23 cellular contexts compared by ENCODE assay signal in genomic region chr11:77510095-77510494, GRCh38.
"Had no signal": no experiment of that assay in that cellular context is flagged by ENCODE, and none has a peak within 500 bp of the region (broad histone marks: within the 10 kb centered on the region; RNA-seq: fewer than 3 reads in every experiment).

No MANE protein-coding gene starts in this region.

- H3K27ac Mint-ChIP-seq: activated B cell treated with CpG ODN at 0.5 μM for 24 hours; activated CD4-positive, alpha-beta T cell treated with anti-CD3 and anti-CD28 coated beads for 36 hours; activated naive CD8-positive, alpha-beta T cell; activated T-cell treated with anti-CD3 and anti-CD28 coated beads, Interleukin-2, amount 50 U/mL, for 24 hours; activated T-helper 17 cell treated with anti-CD3 and anti-CD28 coated beads, Interleukin-2, amount 50 U/mL, for 72 hours; natural killer cell treated with Interleukin-12 subunit alpha and Interleukin-12 subunit beta and Interleukin-15 and Interleukin-18, amount 100 ng/mL, for 72 hours; progenitor cell of endocrine pancreas had no signal

- H3K9me3 Mint-ChIP-seq: activated T-cell treated with anti-CD3 and anti-CD28 coated beads, Interleukin-2, amount 50 U/mL, for 24 hours; activated T-helper 17 cell treated with anti-CD3 and anti-CD28 coated beads, Interleukin-2, amount 50 U/mL, for 72 hours; natural killer cell treated with Interleukin-12 subunit alpha and Interleukin-12 subunit beta and Interleukin-15 and Interleukin-18, amount 100 ng/mL, for 72 hours had no signal

- H3K4me1 Mint-ChIP-seq: activated B cell treated with CpG ODN at 0.5 μM for 24 hours; activated CD4-positive, alpha-beta T cell treated with anti-CD3 and anti-CD28 coated beads for 36 hours; activated T-helper 17 cell treated with anti-CD3 and anti-CD28 coated beads, Interleukin-2, amount 50 U/mL, for 72 hours had no signal

- H3K4me3 Mint-ChIP-seq: activated B cell treated with CpG ODN at 0.5 μM for 24 hours; activated CD4-positive, alpha-beta T cell treated with anti-CD3 and anti-CD28 coated beads for 36 hours; activated naive CD8-positive, alpha-beta T cell; activated T-cell treated with anti-CD3 and anti-CD28 coated beads, Interleukin-2, amount 50 U/mL, for 24 hours; activated T-helper 17 cell treated with anti-CD3 and anti-CD28 coated beads, Interleukin-2, amount 50 U/mL, for 72 hours; natural killer cell treated with Interleukin-12 subunit alpha and Interleukin-12 subunit beta and Interleukin-15 and Interleukin-18, amount 100 ng/mL, for 72 hours had no signal

- DNase-seq: activated B cell treated with CpG ODN at 0.5 μM for 24 hours; activated CD4-positive, alpha-beta T cell treated with anti-CD3 and anti-CD28 coated beads for 36 hours; activated CD4-positive, alpha-beta T cell treated with anti-CD3 and anti-CD28 coated beads, Interleukin-2, amount 50 U/mL, for 4 hours; activated CD8-positive, alpha-beta memory T cell treated with anti-CD3 and anti-CD28 coated beads for 24 hours; activated CD8-positive, alpha-beta memory T cell treated with anti-CD3 and anti-CD28 coated beads, Interleukin-2, amount 50 U/mL, for 4 hours; activated T-cell treated with anti-CD3 and anti-CD28 coated beads, Interleukin-2, amount 50 U/mL, for 24 hours; cerebellar nuclear complex; heart right ventricle; islet precursor cell; lower lobe of right lung; spleen; stimulated activated CD4-positive, alpha-beta T cell treated with anti-CD3 and anti-CD28 coated beads, Interleukin-4, amount 100 ng/mL, for 1 hour; stimulated activated naive CD4-positive, alpha-beta T cell; T1000; testis; trophoblast cell; uterus had no signal

- ATAC-seq: activated CD4-positive, alpha-beta T cell treated with anti-CD3 and anti-CD28 coated beads for 36 hours; activated T-helper 17 cell treated with anti-CD3 and anti-CD28 coated beads, Interleukin-2, amount 50 U/mL, for 72 hours; heart right ventricle; left lobe of liver; lower lobe of right lung; natural killer cell treated with Interleukin-12 subunit alpha and Interleukin-12 subunit beta and Interleukin-15 and Interleukin-18, amount 100 ng/mL, for 72 hours had no signal

- H3K27me3 ChIP-seq: heart right ventricle, testis, uterus had no signal

- H3K4me1 ChIP-seq: testis, uterus had no signal

- H3K4me3 ChIP-seq: coronary artery, heart right ventricle, lower lobe of right lung, spleen, testis, uterus had no signal

- H3K9me3 ChIP-seq: heart right ventricle, lower lobe of right lung, spleen, testis, uterus had no signal

- H3K36me3 Mint-ChIP-seq: activated naive CD8-positive, alpha-beta T cell; natural killer cell treated with Interleukin-12 subunit alpha and Interleukin-12 subunit beta and Interleukin-15 and Interleukin-18, amount 100 ng/mL, for 72 hours had no signal

- H3K27ac ChIP-seq: coronary artery, heart right ventricle, lower lobe of right lung, spleen, testis, uterus had no signal

- H3K36me3 ChIP-seq: heart right ventricle, lower lobe of right lung, spleen, uterus had no signal
